Comparison of ENCODE assay signal across 1 cellular context in genomic region chr17:7213895-7214299, GRCh38.
TF ChIP-seq lines count a peak whose summit lies in the region.

No MANE protein-coding gene starts in this region.

TF ChIP-seq in GM12878, 131 proteins besides CTCF, POLR2A, EP300 and RAD21 (continued from another document):
- TF ChIP-seq ATF2 (IDR thresholded peaks at IDR 0.05; ENCODE audit: low read length) = no peak
- no peak for TF ChIP-seq ZNF384 (IDR thresholded peaks at IDR 0.05; ENCODE audit: borderline replicate concordance, low read depth, low read length)
